Comparison of ENCODE assay signal across 1 cellular context in genomic region chr9:15253197-15253596, GRCh38.
TF ChIP-seq lines count a peak whose summit lies in the region.

No MANE protein-coding gene starts in this region.

TF ChIP-seq in WTC11, 78 proteins besides CTCF, POLR2A, EP300 and RAD21 (continued from another document):
- TF ChIP-seq, protein P1, sequence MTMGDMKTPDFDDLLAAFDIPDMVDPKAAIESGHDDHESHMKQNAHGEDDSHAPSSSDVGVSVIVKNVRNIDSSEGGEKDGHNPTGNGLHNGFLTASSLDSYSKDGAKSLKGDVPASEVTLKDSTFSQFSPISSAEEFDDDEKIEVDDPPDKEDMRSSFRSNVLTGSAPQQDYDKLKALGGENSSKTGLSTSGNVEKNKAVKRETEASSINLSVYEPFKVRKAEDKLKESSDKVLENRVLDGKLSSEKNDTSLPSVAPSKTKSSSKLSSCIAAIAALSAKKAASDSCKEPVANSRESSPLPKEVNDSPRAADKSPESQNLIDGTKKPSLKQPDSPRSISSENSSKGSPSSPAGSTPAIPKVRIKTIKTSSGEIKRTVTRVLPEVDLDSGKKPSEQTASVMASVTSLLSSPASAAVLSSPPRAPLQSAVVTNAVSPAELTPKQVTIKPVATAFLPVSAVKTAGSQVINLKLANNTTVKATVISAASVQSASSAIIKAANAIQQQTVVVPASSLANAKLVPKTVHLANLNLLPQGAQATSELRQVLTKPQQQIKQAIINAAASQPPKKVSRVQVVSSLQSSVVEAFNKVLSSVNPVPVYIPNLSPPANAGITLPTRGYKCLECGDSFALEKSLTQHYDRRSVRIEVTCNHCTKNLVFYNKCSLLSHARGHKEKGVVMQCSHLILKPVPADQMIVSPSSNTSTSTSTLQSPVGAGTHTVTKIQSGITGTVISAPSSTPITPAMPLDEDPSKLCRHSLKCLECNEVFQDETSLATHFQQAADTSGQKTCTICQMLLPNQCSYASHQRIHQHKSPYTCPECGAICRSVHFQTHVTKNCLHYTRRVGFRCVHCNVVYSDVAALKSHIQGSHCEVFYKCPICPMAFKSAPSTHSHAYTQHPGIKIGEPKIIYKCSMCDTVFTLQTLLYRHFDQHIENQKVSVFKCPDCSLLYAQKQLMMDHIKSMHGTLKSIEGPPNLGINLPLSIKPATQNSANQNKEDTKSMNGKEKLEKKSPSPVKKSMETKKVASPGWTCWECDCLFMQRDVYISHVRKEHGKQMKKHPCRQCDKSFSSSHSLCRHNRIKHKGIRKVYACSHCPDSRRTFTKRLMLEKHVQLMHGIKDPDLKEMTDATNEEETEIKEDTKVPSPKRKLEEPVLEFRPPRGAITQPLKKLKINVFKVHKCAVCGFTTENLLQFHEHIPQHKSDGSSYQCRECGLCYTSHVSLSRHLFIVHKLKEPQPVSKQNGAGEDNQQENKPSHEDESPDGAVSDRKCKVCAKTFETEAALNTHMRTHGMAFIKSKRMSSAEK (CRISPR knock-in tag; IDR thresholded peaks at IDR 0.05; ENCODE audit: borderline replicate concordance), result no peak
- TF ChIP-seq TEAD4 (CRISPR knock-in tag; IDR thresholded peaks at IDR 0.05) (peak; percentile 28; the same call in 1 of the 2 replicates), ATF1 (CRISPR knock-in tag; IDR thresholded peaks at IDR 0.05) (no peak), ATF6 (CRISPR knock-in tag; IDR thresholded peaks at IDR 0.05) (no peak), TP53 (CRISPR knock-in tag; IDR thresholded peaks at IDR 0.05) (no peak), ZSCAN18 (CRISPR knock-in tag; IDR thresholded peaks at IDR 0.05) (0 out of 2 replicates have a peak, but pooled peaks have one; percentile 59), TEAD1 (CRISPR knock-in tag; IDR thresholded peaks at IDR 0.05) (peak; percentile 65; the same call in 1 of the 2 replicates), ZNF263 (CRISPR knock-in tag; IDR thresholded peaks at IDR 0.05; ENCODE audit: low read depth) (no peak), E2F1 (CRISPR knock-in tag; IDR thresholded peaks at IDR 0.05) (no peak), ZNF425 (CRISPR knock-in tag; conservative IDR thresholded peaks at IDR 0.05) (no peak), ZNF138 (CRISPR knock-in tag; conservative IDR thresholded peaks at IDR 0.05) (no peak)
- TF ChIP-seq, protein P2, sequence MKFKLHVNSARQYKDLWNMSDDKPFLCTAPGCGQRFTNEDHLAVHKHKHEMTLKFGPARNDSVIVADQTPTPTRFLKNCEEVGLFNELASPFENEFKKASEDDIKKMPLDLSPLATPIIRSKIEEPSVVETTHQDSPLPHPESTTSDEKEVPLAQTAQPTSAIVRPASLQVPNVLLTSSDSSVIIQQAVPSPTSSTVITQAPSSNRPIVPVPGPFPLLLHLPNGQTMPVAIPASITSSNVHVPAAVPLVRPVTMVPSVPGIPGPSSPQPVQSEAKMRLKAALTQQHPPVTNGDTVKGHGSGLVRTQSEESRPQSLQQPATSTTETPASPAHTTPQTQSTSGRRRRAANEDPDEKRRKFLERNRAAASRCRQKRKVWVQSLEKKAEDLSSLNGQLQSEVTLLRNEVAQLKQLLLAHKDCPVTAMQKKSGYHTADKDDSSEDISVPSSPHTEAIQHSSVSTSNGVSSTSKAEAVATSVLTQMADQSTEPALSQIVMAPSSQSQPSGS (CRISPR knock-in tag; IDR thresholded peaks at IDR 0.05; ENCODE audit: borderline replicate concordance, low read depth), result no peak
- TF ChIP-seq, protein P3, sequence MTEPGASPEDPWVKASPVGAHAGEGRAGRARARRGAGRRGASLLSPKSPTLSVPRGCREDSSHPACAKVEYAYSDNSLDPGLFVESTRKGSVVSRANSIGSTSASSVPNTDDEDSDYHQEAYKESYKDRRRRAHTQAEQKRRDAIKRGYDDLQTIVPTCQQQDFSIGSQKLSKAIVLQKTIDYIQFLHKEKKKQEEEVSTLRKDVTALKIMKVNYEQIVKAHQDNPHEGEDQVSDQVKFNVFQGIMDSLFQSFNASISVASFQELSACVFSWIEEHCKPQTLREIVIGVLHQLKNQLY (CRISPR knock-in tag; IDR thresholded peaks at IDR 0.05), result no peak
- TF ChIP-seq, protein P4, sequence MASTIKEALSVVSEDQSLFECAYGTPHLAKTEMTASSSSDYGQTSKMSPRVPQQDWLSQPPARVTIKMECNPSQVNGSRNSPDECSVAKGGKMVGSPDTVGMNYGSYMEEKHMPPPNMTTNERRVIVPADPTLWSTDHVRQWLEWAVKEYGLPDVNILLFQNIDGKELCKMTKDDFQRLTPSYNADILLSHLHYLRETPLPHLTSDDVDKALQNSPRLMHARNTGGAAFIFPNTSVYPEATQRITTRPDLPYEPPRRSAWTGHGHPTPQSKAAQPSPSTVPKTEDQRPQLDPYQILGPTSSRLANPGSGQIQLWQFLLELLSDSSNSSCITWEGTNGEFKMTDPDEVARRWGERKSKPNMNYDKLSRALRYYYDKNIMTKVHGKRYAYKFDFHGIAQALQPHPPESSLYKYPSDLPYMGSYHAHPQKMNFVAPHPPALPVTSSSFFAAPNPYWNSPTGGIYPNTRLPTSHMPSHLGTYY (CRISPR knock-in tag; IDR thresholded peaks at IDR 0.05), result no peak
